In the genomic region with DNA sequence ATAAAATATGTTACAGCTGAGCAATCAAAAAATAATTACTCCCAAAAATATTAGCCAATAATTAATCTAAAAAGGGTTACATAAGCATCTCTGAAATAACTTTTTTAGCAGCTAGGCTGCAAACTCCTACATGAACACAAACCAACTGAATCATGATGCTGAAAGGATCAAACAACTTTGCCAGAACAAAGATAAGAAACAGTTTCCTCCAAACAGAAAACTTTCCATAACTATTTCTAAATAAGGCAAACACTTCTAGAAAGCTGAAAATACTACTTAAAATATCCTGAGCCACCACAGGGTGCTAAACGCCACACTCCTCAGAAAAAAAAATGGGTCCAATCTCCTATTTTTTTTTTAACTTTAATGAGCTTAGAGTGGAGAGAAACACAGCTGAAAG, we compare ENCODE assay signal across 13 cellular contexts.
DNase-seq lines count a peak whose midpoint lies in the region; ATAC-seq, FAIRE-seq and TF ChIP-seq lines count a peak whose summit lies in the region.
"Had no signal": no experiment of that assay in that cellular context is flagged by ENCODE, and none has a peak within 500 bp of the region (broad histone marks: within the 10 kb centered on the region; RNA-seq: fewer than 3 reads in every experiment).

No MANE protein-coding gene starts in this region.

- ATAC-seq in HepG2 (no peak), right lobe of liver (no peak), HG03196 (IDR thresholded peaks at IDR 0.05; ENCODE audit: unreplicated experiment) (no peak)
- no peak for ATAC-seq in CD8-positive, alpha-beta T cell

- no peak overlapping the region for H2AFZ ChIP-seq in HepG2 (ENCODE audit: low read length)

- TF ChIP-seq CTCF in HepG2 (CRISPR knock-in tag; IDR thresholded peaks at IDR 0.05) (no peak), right lobe of liver (IDR thresholded peaks at IDR 0.05) (no peak), nephron (IDR thresholded peaks at IDR 0.05; ENCODE audit: unreplicated experiment in 3 of 3) (no peak)
- TF ChIP-seq CTCF in CD8-positive, alpha-beta T cell (IDR thresholded peaks at IDR 0.05): no peak

- TF ChIP-seq EP300 in HepG2 (IDR thresholded peaks at IDR 0.05; ENCODE audit: low read depth in 2 of 2, low read length in 2 of 2) (no peak), HepG2 (CRISPR knock-in tag; IDR thresholded peaks at IDR 0.05; ENCODE audit: borderline replicate concordance) (no peak)

- peaks cover 78% of the 10 kb centered on the region for H3K79me2 ChIP-seq in HepG2 (ENCODE audit: insufficient read depth, low read length)

- no peaks in the 10 kb centered on the region for H4K20me1 ChIP-seq in HepG2 (ENCODE audit: insufficient read depth, low read length)

- H3K27me3 ChIP-seq in HepG2 (ENCODE audit: control insufficient read depth in 1 of 2, insufficient read depth in 2 of 2, low read length in 2 of 2) (no peaks in the 10 kb centered on the region), right lobe of liver (no peaks in the 10 kb centered on the region)
- no peaks in the 10 kb centered on the region for H3K27me3 ChIP-seq in CD8-positive, alpha-beta T cell (ENCODE audit: insufficient read depth, low read length)

- intact Hi-C loops in HepG2 (cut with micrococcal nuclease; ENCODE audit: unreplicated experiment) (loop anchor here (1.0 to 5.0 kb wide), 3 partner anchors 15 to 962 kb away; no protein-coding TSS in a partner anchor), right lobe of liver (cut with DNase I) (no loop called here)
- intact Hi-C loops in CD8-positive, alpha-beta T cell (cut with DNase I, micrococcal nuclease): no loop called here

- H3K4me3 Mint-ChIP-seq in nephron: no peak overlapping the region
- H3K4me3 Mint-ChIP-seq in CD8-positive, alpha-beta T cell: no peak overlapping the region

- no peaks in the 10 kb centered on the region for H3K27me3 Mint-ChIP-seq in nephron (ENCODE audit: low read depth)
- no peaks in the 10 kb centered on the region for H3K27me3 Mint-ChIP-seq in CD8-positive, alpha-beta T cell (ENCODE audit: low read depth)

- TF ChIP-seq RAD21 in HepG2 (CRISPR knock-in tag; IDR thresholded peaks at IDR 0.05): no peak

- TF ChIP-seq POLR2A in HepG2 (IDR thresholded peaks at IDR 0.05; ENCODE audit: insufficient read depth in 1 of 2, low read depth in 2 of 2, low read length in 2 of 2): no peak
- no peak for TF ChIP-seq POLR2A in right lobe of liver (IDR thresholded peaks at IDR 0.05)

- H3K9me3 ChIP-seq in HepG2 (ENCODE audit: low read length) (no peaks in the 10 kb centered on the region), right lobe of liver (no peaks in the 10 kb centered on the region)
- no peaks in the 10 kb centered on the region for H3K9me3 ChIP-seq in CD8-positive, alpha-beta T cell (ENCODE audit: low read length)

- peak overlapping the region; percentile 17 to 64 (median 39) for H3K27ac Mint-ChIP-seq in nephron
- no peak overlapping the region for H3K27ac Mint-ChIP-seq in CD8-positive, alpha-beta T cell

- H3K36me3 Mint-ChIP-seq in nephron (ENCODE audit: low read depth): peaks cover 22% of the 10 kb centered on the region
- H3K36me3 Mint-ChIP-seq in CD8-positive, alpha-beta T cell: no peaks in the 10 kb centered on the region

- WGBS in HepG2 (ENCODE audit: low lambda C conversion rate): 74% methylated on average over 1 of the region's 1 CpG
- 58% methylated on average over 1 of the region's 1 CpG for WGBS in right lobe of liver (ENCODE audit: insufficient coverage, low coverage, low lambda C conversion rate, missing lambda C conversion rate)

- CTCF ChIA-PET in HepG2 (lab: Yijun Ruan, JAX; ENCODE audit: low intra/inter-chr PET ratio, low total read pairs): no interaction called here
- CTCF ChIA-PET in CD8-positive, alpha-beta T cell (lab: Charles Lee): no interaction called here

- H3K4me3 ChIP-seq in HepG2 (replicated peaks in 1 of 3; ENCODE audit: insufficient read depth in 1 of 3, low read depth in 2 of 3, low read length in 3 of 3) (no peak overlapping the region), right lobe of liver (no peak overlapping the region)
- no peak overlapping the region for H3K4me3 ChIP-seq in CD8-positive, alpha-beta T cell (ENCODE audit: low read depth, low read length)

- H3K27ac ChIP-seq in HepG2 (ENCODE audit: extremely low read length, insufficient read depth, low read length) (peak overlapping the region; percentile 64), right lobe of liver (no peak overlapping the region)
- H3K27ac ChIP-seq in CD8-positive, alpha-beta T cell (ENCODE audit: low read depth, low read length): no peak overlapping the region

- POLR2A ChIA-PET in HepG2 (lab: Yijun Ruan, JAX): interaction anchor here (0.9 kb wide), 1 partner anchor 15 kb away, joined by 4 read pairs; no protein-coding TSS in a partner anchor
- POLR2A ChIA-PET in CD8-positive, alpha-beta T cell (lab: Charles Lee): no interaction called here

- no peak overlapping the region for H3K9ac ChIP-seq in HepG2 (ENCODE audit: insufficient read depth, low read depth, low read length)

- no peaks in the 10 kb centered on the region for H3K9me3 Mint-ChIP-seq in nephron
- H3K9me3 Mint-ChIP-seq in CD8-positive, alpha-beta T cell: no peaks in the 10 kb centered on the region

- no TSS peak for BruUV-seq in HepG2 (replicated peaks; lab: Mats Ljungman, UMichigan)

- H3K4me1 ChIP-seq in HepG2 (ENCODE audit: insufficient read depth, low read length) (peaks cover 76% of the 10 kb centered on the region), right lobe of liver (peaks cover 0 to 27% (median 12%) of the 10 kb centered on the region in 4 donors)
- no peaks in the 10 kb centered on the region for H3K4me1 ChIP-seq in CD8-positive, alpha-beta T cell (ENCODE audit: insufficient read depth, low read length)

- no peak for FAIRE-seq in HepG2 (lab: Jason Lieb, UNC)

- peaks cover 45% of the 10 kb centered on the region for H3K4me1 Mint-ChIP-seq in nephron
- no peaks in the 10 kb centered on the region for H3K4me1 Mint-ChIP-seq in CD8-positive, alpha-beta T cell (ENCODE audit: low read depth)

- peak overlapping the region; percentile 24 for H3K4me2 ChIP-seq in HepG2 (ENCODE audit: low read depth, low read length)

- H3K36me3 ChIP-seq in HepG2 (replicated peaks in 1 of 2; ENCODE audit: control insufficient read depth in 1 of 2, insufficient read depth in 2 of 2, low read length in 2 of 2) (no peaks in the 10 kb centered on the region), right lobe of liver (no peaks in the 10 kb centered on the region)
- no peaks in the 10 kb centered on the region for H3K36me3 ChIP-seq in CD8-positive, alpha-beta T cell (ENCODE audit: insufficient read depth, low read length)

- in situ Hi-C loops in HepG2 (cut with HindIII; ENCODE audit: extremely low pct_ligation_motif_present, low pct_unique_long_range_greater_than_20kb): no loop called here

- DNase-seq in HepG2 (ENCODE audit: low spot score): no peak
- no peak for DNase-seq in right lobe of liver
- DNase-seq in amniotic epithelial cell (ENCODE audit: low read depth): peak; percentile 52
- DNase-seq in NCI-H748 treated with DMSO at 0.1 percent for 48 hours (lab: John Stamatoyannopoulos, UW): no peak
- no peak for DNase-seq in stimulated activated CD4-positive, alpha-beta T cell treated with anti-CD3 and anti-CD28 coated beads, Interleukin-15, amount 100 ng/mL, for 24 hours
- no peak for DNase-seq in CD8-positive, alpha-beta T cell
- DNase-seq: C1 segment of cervical spinal cord, NCI-H187, NCI-H345, NCI-H526, RPMI8226 had no signal

TF ChIP-seq in HepG2, 621 proteins besides CTCF, POLR2A, EP300 and RAD21 (continues in another document):
- TF ChIP-seq AKNA (CRISPR knock-in tag; IDR thresholded peaks at IDR 0.05; ENCODE audit: borderline replicate concordance) (no peak), ZBTB8A (CRISPR knock-in tag; IDR thresholded peaks at IDR 0.05; ENCODE audit: borderline replicate concordance, low read depth) (no peak), CENPT (CRISPR knock-in tag; IDR thresholded peaks at IDR 0.05; ENCODE audit: low read depth) (no peak)
- TF ChIP-seq, protein P1, sequence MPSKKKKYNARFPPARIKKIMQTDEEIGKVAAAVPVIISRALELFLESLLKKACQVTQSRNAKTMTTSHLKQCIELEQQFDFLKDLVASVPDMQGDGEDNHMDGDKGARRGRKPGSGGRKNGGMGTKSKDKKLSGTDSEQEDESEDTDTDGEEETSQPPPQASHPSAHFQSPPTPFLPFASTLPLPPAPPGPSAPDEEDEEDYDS (CRISPR knock-in tag; IDR thresholded peaks at IDR 0.05): no peak
